In the genomic region with DNA sequence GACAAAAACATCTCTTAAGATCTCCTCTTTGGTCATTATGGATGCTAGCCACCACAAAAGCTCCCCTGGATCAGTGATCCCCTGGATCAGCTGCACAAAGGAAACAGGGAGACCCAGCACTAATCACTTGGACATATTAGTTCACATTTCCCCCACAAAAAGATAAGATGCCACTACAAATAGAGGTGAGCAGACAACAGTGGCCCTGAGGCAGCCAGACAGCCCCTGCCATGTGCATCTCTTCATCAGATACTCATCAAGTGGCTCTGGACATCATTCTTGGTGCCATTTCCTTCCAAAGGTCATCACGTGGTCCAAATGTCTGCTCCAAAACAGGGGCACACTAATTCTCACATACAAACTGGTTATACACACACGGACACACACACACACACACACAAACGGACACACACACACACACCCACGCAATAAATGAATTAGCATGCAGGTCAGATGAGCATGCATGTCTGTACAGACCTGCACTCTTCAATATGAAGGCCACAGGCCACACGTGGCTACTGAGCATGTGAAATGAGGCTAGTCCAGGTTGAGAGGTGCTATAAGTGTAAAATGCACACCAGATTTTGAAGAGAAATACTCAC, we compare ENCODE assay signal across 28 cellular contexts.
"Had no signal": no experiment of that assay in that cellular context is flagged by ENCODE, and none has a peak within 500 bp of the region (broad histone marks: within the 10 kb centered on the region; RNA-seq: fewer than 3 reads in every experiment).

No MANE protein-coding gene starts in this region.

- H3K4me2 ChIP-seq: hepatocyte, smooth muscle cell had no signal

- H3K27ac Mint-ChIP-seq: activated naive CD8-positive, alpha-beta T cell treated with anti-CD3 and anti-CD28 coated beads, Interleukin-2, amount 10 ng/mL, durations not matched to agents 7 days and 5 days; progenitor cell of endocrine pancreas; T-helper 1 cell treated with Interleukin-12 subunit alpha and Interleukin-12 subunit beta and Interleukin-4 antibody, amounts not matched to agents 30 μg/mL and 1 μg/mL, for 36 hours had no signal

- H3K9me3 Mint-ChIP-seq: activated naive CD8-positive, alpha-beta T cell treated with anti-CD3 and anti-CD28 coated beads, Interleukin-2, amount 10 ng/mL, durations not matched to agents 7 days and 5 days; activated T-cell treated with anti-CD3 and anti-CD28 coated beads, Interleukin-2, amount 50 U/mL, for 72 hours; central memory CD8-positive, alpha-beta T cell; effector memory CD8-positive, alpha-beta T cell; immature natural killer cell; T-helper 1 cell treated with Interleukin-12 subunit alpha and Interleukin-12 subunit beta and Interleukin-4 antibody, amounts not matched to agents 30 μg/mL and 1 μg/mL, for 36 hours had no signal

- ATAC-seq: activated T-cell treated with anti-CD3 and anti-CD28 coated beads, Interleukin-2, amount 50 U/mL, for 72 hours; effector memory CD8-positive, alpha-beta T cell; esophagus mucosa; left lobe of liver; lower lobe of right lung; naive thymus-derived CD4-positive, alpha-beta T cell; upper lobe of right lung had no signal

- H3K4me3 ChIP-seq: breast epithelium, colonic mucosa, dorsolateral prefrontal cortex, hepatocyte, lower lobe of right lung, sigmoid colon, SJSA1, smooth muscle cell, upper lobe of right lung had no signal

- H3K9me3 ChIP-seq: breast epithelium, colonic mucosa, lower lobe of right lung, sigmoid colon, SJSA1, upper lobe of right lung had no signal

- DNase-seq: activated CD4-positive, alpha-beta T cell treated with anti-CD3 and anti-CD28 coated beads, Interleukin-2, amount 50 U/mL, for 48 hours; activated CD4-positive, CD25-positive, alpha-beta regulatory T cell treated with anti-CD3 and anti-CD28 coated beads, Interleukin-2, amount 50 U/mL, for 72 hours; activated effector memory CD4-positive, alpha-beta T cell treated with anti-CD3 and anti-CD28 coated beads, Interleukin-2, amount 50 U/mL, for 16 hours; activated naive CD8-positive, alpha-beta T cell treated with anti-CD3 and anti-CD28 coated beads, Interleukin-2, amount 10 ng/mL, durations not matched to agents 7 days and 5 days; activated T-cell treated with anti-CD3 and anti-CD28 coated beads, Interleukin-2, amount 50 U/mL, for 72 hours; amniotic stem cell; colonic mucosa; dorsolateral prefrontal cortex; effector memory CD8-positive, alpha-beta T cell; glutamatergic neuron; immature natural killer cell; naive thymus-derived CD4-positive, alpha-beta T cell; retina; sigmoid colon; stimulated activated CD4-positive, alpha-beta T cell treated with anti-CD3 and anti-CD28 coated beads, Interleukin-4, amount 100 ng/mL, for 1 hour; stimulated activated naive CD4-positive, alpha-beta T cell treated with Interleukin-2 at 50 U/mL for 16 hours; upper lobe of right lung had no signal

- H3K4me3 Mint-ChIP-seq: activated naive CD8-positive, alpha-beta T cell treated with anti-CD3 and anti-CD28 coated beads, Interleukin-2, amount 10 ng/mL, durations not matched to agents 7 days and 5 days; T-helper 1 cell treated with Interleukin-12 subunit alpha and Interleukin-12 subunit beta and Interleukin-4 antibody, amounts not matched to agents 30 μg/mL and 1 μg/mL, for 36 hours had no signal

- H3K27me3 ChIP-seq: breast epithelium, colonic mucosa, dorsolateral prefrontal cortex, hepatocyte, sigmoid colon, SJSA1, upper lobe of right lung had no signal

- H3K27me3 Mint-ChIP-seq: activated naive CD8-positive, alpha-beta T cell treated with anti-CD3 and anti-CD28 coated beads, Interleukin-2, amount 10 ng/mL, durations not matched to agents 7 days and 5 days; central memory CD8-positive, alpha-beta T cell; effector memory CD8-positive, alpha-beta T cell; naive thymus-derived CD4-positive, alpha-beta T cell; progenitor cell of endocrine pancreas had no signal

- H2AFZ ChIP-seq: hepatocyte had no signal

- H3K27ac ChIP-seq: breast epithelium, colonic mucosa, dorsolateral prefrontal cortex, hepatocyte, lower lobe of right lung, sigmoid colon, SJSA1, upper lobe of right lung, VCaP had no signal
